In genomic region chr11:121337740-121338272, GRCh38 we compare ENCODE assay signal across 19 cellular contexts. TPM values are rescaled to one million over a fixed set of nuclear protein-coding genes. Genes with fewer than 3 reads are reported as not detected.
DNase-seq lines count a peak whose midpoint lies in the region; ATAC-seq, FAIRE-seq and TF ChIP-seq lines count a peak whose summit lies in the region.
"Had no signal": no experiment of that assay in that cellular context is flagged by ENCODE, and none has a peak within 500 bp of the region (broad histone marks: within the 10 kb centered on the region; RNA-seq: fewer than 3 reads in every experiment).

No MANE protein-coding gene starts in this region.

- H3K36me3 ChIP-seq in stomach: no peaks in the 10 kb centered on the region

- H4K5ac ChIP-seq in H9 (ENCODE audit: insufficient read length, low read depth, low read length): no peak overlapping the region

- no peak overlapping the region for H2BK15ac ChIP-seq in H9 (ENCODE audit: low read depth, low read length)

- CTCF ChIA-PET in activated CD8-positive, alpha-beta T cell treated with anti-CD3 and anti-CD28 coated beads, Interleukin-2, amount 10 ng/mL, durations not matched to agents 7 days and 5 days (lab: Charles Lee): interaction anchor here (1.0 to 1.8 kb wide), 5 partner anchors 9 to 318 kb away, joined by 3 to 6 read pairs (median 4); no protein-coding TSS in a partner anchor

- no peak overlapping the region; a peak in 1 of 7 replicates for H3K27ac Mint-ChIP-seq in H9
- H3K27ac Mint-ChIP-seq in activated CD8-positive, alpha-beta T cell treated with anti-CD3 and anti-CD28 coated beads, Interleukin-2, amount 10 ng/mL, durations not matched to agents 7 days and 5 days: no peak overlapping the region
- H3K27ac Mint-ChIP-seq: effector memory CD8-positive, alpha-beta T cell had no signal

- whole genome bisulfite sequencing in H9 (ENCODE audit: extremely low coverage, insufficient read length, low lambda C conversion rate): no CpG with 5 or more reads among the region's 6 CpGs
- WGBS in stomach, 5 donors: 68 to 80% (median 78%) methylated on average over 6 of the region's 6 CpGs

- FAIRE-seq in GM19239 (lab: Jason Lieb, UNC): peak; percentile 91
- FAIRE-seq: urothelium cell line had no signal

- H3K79me2 ChIP-seq in H9 (ENCODE audit: insufficient read depth, low read length): no peaks in the 10 kb centered on the region

- H3K9me3 ChIP-seq in H9 (ENCODE audit: control insufficient read depth, low read depth, low read length): no peaks in the 10 kb centered on the region
- no peaks in the 10 kb centered on the region for H3K9me3 ChIP-seq in stomach

- no peak overlapping the region for H3K18ac ChIP-seq in H9 (ENCODE audit: insufficient read length, low read depth, low read length)

- peaks cover 0 to 4% of the 10 kb centered on the region in 2 experiments; a peak in 1 of 4 replicates for H3K4me1 Mint-ChIP-seq in H9
- peaks cover 44% of the 10 kb centered on the region for H3K4me1 Mint-ChIP-seq in activated CD8-positive, alpha-beta T cell treated with anti-CD3 and anti-CD28 coated beads, Interleukin-2, amount 10 ng/mL, durations not matched to agents 7 days and 5 days (ENCODE audit: low read depth)

- no peak overlapping the region for H3K9ac ChIP-seq in H9 (ENCODE audit: extremely low read depth, insufficient read length, low read length)

- H3K79me1 ChIP-seq in H9 (ENCODE audit: insufficient read depth, low read depth, low read length, poor library complexity, severe bottlenecking): no peaks in the 10 kb centered on the region

- H3K4me2 ChIP-seq in H9 (ENCODE audit: insufficient read depth, insufficient read length, low read length): no peak overlapping the region

- no peaks in the 10 kb centered on the region; a peak in 1 of 7 replicates for H3K36me3 Mint-ChIP-seq in H9 (ENCODE audit: insufficient read depth in 1 of 3, low read depth in 3 of 3)
- no peaks in the 10 kb centered on the region for H3K36me3 Mint-ChIP-seq in activated CD8-positive, alpha-beta T cell treated with anti-CD3 and anti-CD28 coated beads, Interleukin-2, amount 10 ng/mL, durations not matched to agents 7 days and 5 days (ENCODE audit: low read depth)

- no peak overlapping the region for H3K4ac ChIP-seq in H9 (ENCODE audit: low read depth, low read length)

- H2AK5ac ChIP-seq in H9 (ENCODE audit: insufficient read length, low read length): no peak overlapping the region

- POLR2A ChIA-PET in activated CD8-positive, alpha-beta T cell treated with anti-CD3 and anti-CD28 coated beads, Interleukin-2, amount 10 ng/mL, durations not matched to agents 7 days and 5 days (lab: Charles Lee): no interaction called here

- H3K27ac ChIP-seq in dorsolateral prefrontal cortex (peak overlapping the region in 50 of 59 donors; percentile 4 to 79 (median 46)), H9 (ENCODE audit: insufficient read length, low read depth, low read length) (no peak overlapping the region), stomach (peak overlapping the region in 1 of 5 donors; percentile 14)

- DNase-seq in GM19239 (ENCODE audit: insufficient read length, low spot score) (no peak), dorsolateral prefrontal cortex (no peak), pons (ENCODE audit: low spot score) (peak; percentile 80), H9 (no peak), stomach (no peak), OCI-M2 (lab: John Stamatoyannopoulos, UW; ENCODE audit: unreplicated experiment) (no peak)
- no peak for DNase-seq in activated CD8-positive, alpha-beta T cell treated with anti-CD3 and anti-CD28 coated beads, Interleukin-2, amount 10 ng/mL, durations not matched to agents 7 days and 5 days
- DNase-seq: activated CD4-positive, CD25-positive, alpha-beta regulatory T cell; activated naive CD4-positive, alpha-beta T cell treated with anti-CD3 and anti-CD28 coated beads, Interleukin-2, amount 50 U/mL, for 16 hours; Calu3; effector memory CD8-positive, alpha-beta T cell; GF-D8; H7; NCI-H2081; NCI-H774; stimulated activated CD4-positive, alpha-beta T cell treated with anti-CD3 and anti-CD28 coated beads, Interleukin-4, amount 100 ng/mL, for 1 hour had no signal

- no peak overlapping the region for H3T11ph ChIP-seq in H9 (ENCODE audit: low read length)

- no peaks in the 10 kb centered on the region for H3K27me3 ChIP-seq in dorsolateral prefrontal cortex
- H3K27me3 ChIP-seq in H9 (ENCODE audit: insufficient read depth, low read length): no peaks in the 10 kb centered on the region
- peaks cover 0 to 15% (median 0%) of the 10 kb centered on the region in 3 donors for H3K27me3 ChIP-seq in stomach

- no peak for TF ChIP-seq CTCF in dorsolateral prefrontal cortex (IDR thresholded peaks at IDR 0.05 in 54 of 56, conservative IDR thresholded peaks at IDR 0.05 in 2 of 56; ENCODE audit: low read depth in 1 of 56, partially characterized antibody in 56 of 56)
- no peak for TF ChIP-seq CTCF in H9 (conservative IDR thresholded peaks at IDR 0.05)
- TF ChIP-seq CTCF in stomach (IDR thresholded peaks at IDR 0.05): no peak

- no peak overlapping the region for H4K8ac ChIP-seq in H9 (replicated peaks; ENCODE audit: insufficient read length, low read depth, low read length)

- no peak overlapping the region for H3K4me3 ChIP-seq in dorsolateral prefrontal cortex
- no peak overlapping the region for H3K4me3 ChIP-seq in stomach

- no peaks in the 10 kb centered on the region; the same call in 1 of the 2 replicates for H3K27me3 Mint-ChIP-seq in H9 (ENCODE audit: low read depth)
- peaks cover 17% of the 10 kb centered on the region for H3K27me3 Mint-ChIP-seq in activated CD8-positive, alpha-beta T cell treated with anti-CD3 and anti-CD28 coated beads, Interleukin-2, amount 10 ng/mL, durations not matched to agents 7 days and 5 days (ENCODE audit: low read depth)

- no peaks in the 10 kb centered on the region for H3K9me3 Mint-ChIP-seq in H9
- no peaks in the 10 kb centered on the region for H3K9me3 Mint-ChIP-seq in activated CD8-positive, alpha-beta T cell treated with anti-CD3 and anti-CD28 coated beads, Interleukin-2, amount 10 ng/mL, durations not matched to agents 7 days and 5 days (ENCODE audit: insufficient read depth)
- H3K9me3 Mint-ChIP-seq: effector memory CD8-positive, alpha-beta T cell; nephron had no signal

- H3K4me3 Mint-ChIP-seq in H9: no peak overlapping the region
- H3K4me3 Mint-ChIP-seq in activated CD8-positive, alpha-beta T cell treated with anti-CD3 and anti-CD28 coated beads, Interleukin-2, amount 10 ng/mL, durations not matched to agents 7 days and 5 days: no peak overlapping the region
- H3K4me3 Mint-ChIP-seq: effector memory CD8-positive, alpha-beta T cell; nephron had no signal

- no peak overlapping the region for H2BK12ac ChIP-seq in H9 (ENCODE audit: insufficient read length, low read depth, low read length)

- H4K91ac ChIP-seq in H9 (ENCODE audit: insufficient read length, low read depth, low read length): no peak overlapping the region

- no peak overlapping the region for H2BK5ac ChIP-seq in H9 (ENCODE audit: insufficient read length, low read length)

- H3K4me1 ChIP-seq in H9 (ENCODE audit: insufficient read depth, low read length): no peaks in the 10 kb centered on the region; the same call in 1 of the 2 replicates
- no peaks in the 10 kb centered on the region for H3K4me1 ChIP-seq in stomach

- H3K14ac ChIP-seq in H9 (ENCODE audit: insufficient read depth, low read length): no peak overlapping the region

- no peak overlapping the region for H3K23ac ChIP-seq in H9 (ENCODE audit: insufficient read length, low read depth, low read length)

- intact Hi-C loops in dorsolateral prefrontal cortex (cut with DNase I): no loop called here
- intact Hi-C loops in stomach (cut with DNase I; ENCODE audit: low total_unique reads): no loop called here

- no peak overlapping the region for H2AFZ ChIP-seq in H9 (ENCODE audit: low read length)

- TF ChIP-seq EP300 in stomach (IDR thresholded peaks at IDR 0.05): no peak

- no peaks in the 10 kb centered on the region for H4K20me1 ChIP-seq in H9 (ENCODE audit: control insufficient read depth, insufficient read depth, insufficient read length)

- no peak overlapping the region for H3K56ac ChIP-seq in H9 (ENCODE audit: insufficient read length, low read depth, low read length)

- H2BK20ac ChIP-seq in H9 (ENCODE audit: low read depth, low read length, poor library complexity, severe bottlenecking): no peak overlapping the region

- no peaks in the 10 kb centered on the region for H3K23me2 ChIP-seq in H9 (ENCODE audit: insufficient read length, low read depth, low read length, poor library complexity, severe bottlenecking)

- ATAC-seq in HG02981 (IDR thresholded peaks at IDR 0.05; ENCODE audit: unreplicated experiment): peak; percentile 3
- no peak for ATAC-seq in activated CD8-positive, alpha-beta T cell treated with anti-CD3 and anti-CD28 coated beads, Interleukin-2, amount 10 ng/mL, durations not matched to agents 7 days and 5 days
- ATAC-seq: effector memory CD8-positive, alpha-beta T cell had no signal

- no peak overlapping the region for H2BK120ac ChIP-seq in H9 (ENCODE audit: low read depth, low read length, poor library complexity, severe bottlenecking)

- TF ChIP-seq POLR2A in stomach (IDR thresholded peaks at IDR 0.05): no peak

RNA-seq across cellular contexts. Expression of gene SC5D, which starts 45.2 kb away (rescaled TPM):
- total RNA-seq in dorsolateral prefrontal cortex (100 to 1,000 TPM in 9 of 120 experiments, 10 to 100 TPM in 111; 49.4 to 107 (median 80.7) TPM), H9 (2021) (90.4 and 92.0 TPM in 2 replicates), stomach (100 to 1,000 TPM in 1 of 5 donors, 10 to 100 TPM in 4; 10.7 to 129 (median 19.0) TPM)
- polyA plus RNA-seq in stomach: 10 to 100 TPM in 2 of 3 donors, 1 to 10 TPM in 1; 8.2 to 17.4 (median 15.8) TPM
- 10 to 100 TPM; 18.9 to 21.6 TPM for total RNA-seq in activated CD8-positive, alpha-beta T cell treated with anti-CD3 and anti-CD28 coated beads, Interleukin-2, amount 10 ng/mL, durations not matched to agents 7 days and 5 days
